Comparison of ENCODE assay signal across 1 cellular context in genomic region chr1:39690225-39690624, GRCh38.
TF ChIP-seq lines count a peak whose summit lies in the region.

No MANE protein-coding gene starts in this region.

TF ChIP-seq in HCT116, 20 proteins besides CTCF, POLR2A, EP300 and RAD21 (continued from another document):
- TF ChIP-seq REST (IDR thresholded peaks at IDR 0.05; ENCODE audit: low read depth) (no peak), ZNF274 (IDR thresholded peaks at IDR 0.05; ENCODE audit: low read depth, low read length) (no peak), CBX3 (IDR thresholded peaks at IDR 0.05; ENCODE audit: low read depth) (no peak), ZFX (IDR thresholded peaks at IDR 0.05) (no peak), POLR2AphosphoS5 (IDR thresholded peaks at IDR 0.05; ENCODE audit: low read depth, low read length) (no peak), YY1 (IDR thresholded peaks at IDR 0.05; ENCODE audit: extremely low read depth, insufficient replicate concordance, low read depth, low read length) (no peak), SP1 (IDR thresholded peaks at IDR 0.05; ENCODE audit: low read depth) (no peak), EGR1 (IDR thresholded peaks at IDR 0.05; ENCODE audit: low read depth) (no peak)
TF ChIP-seq in HCT116: peak in this region for 0.
